ENCODE assay signal across 1 cellular context in the genomic region with DNA sequence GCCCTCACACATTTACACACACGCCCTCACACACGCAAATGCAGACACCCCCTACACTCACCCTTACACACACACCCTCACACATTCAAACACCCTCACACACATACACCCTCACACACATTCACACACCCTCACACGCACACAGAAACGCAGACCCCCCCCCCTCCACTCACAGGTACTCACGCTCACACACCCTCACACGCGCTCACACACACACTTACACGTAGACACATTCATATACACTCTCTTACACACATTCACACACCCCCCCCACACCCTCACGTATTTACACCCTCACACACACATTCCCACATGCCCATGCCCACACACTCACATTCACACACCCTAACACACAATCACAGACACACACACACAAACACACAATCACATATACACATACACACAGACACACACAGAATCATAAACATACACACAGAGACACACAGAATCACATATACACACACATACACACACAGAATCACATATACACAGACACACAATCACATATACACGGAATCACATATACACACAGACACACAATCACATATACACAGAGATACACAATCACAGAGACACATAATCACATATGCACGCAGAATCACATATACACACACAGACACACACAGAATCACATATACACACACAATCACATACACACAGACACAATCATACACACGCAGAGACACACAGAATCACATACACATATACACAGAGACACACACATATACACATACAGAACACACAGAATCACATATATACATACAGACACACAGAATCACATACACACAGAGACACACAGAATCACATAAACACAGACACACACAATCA.
TF ChIP-seq lines count a peak whose summit lies in the region.

No MANE protein-coding gene starts in this region.

TF ChIP-seq in GM12878, 131 proteins besides CTCF, POLR2A, EP300 and RAD21:
- TF ChIP-seq, protein P1, sequence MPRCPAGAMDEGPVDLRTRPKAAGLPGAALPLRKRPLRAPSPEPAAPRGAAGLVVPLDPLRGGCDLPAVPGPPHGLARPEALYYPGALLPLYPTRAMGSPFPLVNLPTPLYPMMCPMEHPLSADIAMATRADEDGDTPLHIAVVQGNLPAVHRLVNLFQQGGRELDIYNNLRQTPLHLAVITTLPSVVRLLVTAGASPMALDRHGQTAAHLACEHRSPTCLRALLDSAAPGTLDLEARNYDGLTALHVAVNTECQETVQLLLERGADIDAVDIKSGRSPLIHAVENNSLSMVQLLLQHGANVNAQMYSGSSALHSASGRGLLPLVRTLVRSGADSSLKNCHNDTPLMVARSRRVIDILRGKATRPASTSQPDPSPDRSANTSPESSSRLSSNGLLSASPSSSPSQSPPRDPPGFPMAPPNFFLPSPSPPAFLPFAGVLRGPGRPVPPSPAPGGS (IDR thresholded peaks at IDR 0.05; ENCODE audit: borderline replicate concordance, insufficient read depth, low read depth, low read length, poor library complexity, severe bottlenecking) = peak; percentile 87
- no peak for TF ChIP-seq SMARCA5 (IDR thresholded peaks at IDR 0.05)
- TF ChIP-seq, protein P2, sequence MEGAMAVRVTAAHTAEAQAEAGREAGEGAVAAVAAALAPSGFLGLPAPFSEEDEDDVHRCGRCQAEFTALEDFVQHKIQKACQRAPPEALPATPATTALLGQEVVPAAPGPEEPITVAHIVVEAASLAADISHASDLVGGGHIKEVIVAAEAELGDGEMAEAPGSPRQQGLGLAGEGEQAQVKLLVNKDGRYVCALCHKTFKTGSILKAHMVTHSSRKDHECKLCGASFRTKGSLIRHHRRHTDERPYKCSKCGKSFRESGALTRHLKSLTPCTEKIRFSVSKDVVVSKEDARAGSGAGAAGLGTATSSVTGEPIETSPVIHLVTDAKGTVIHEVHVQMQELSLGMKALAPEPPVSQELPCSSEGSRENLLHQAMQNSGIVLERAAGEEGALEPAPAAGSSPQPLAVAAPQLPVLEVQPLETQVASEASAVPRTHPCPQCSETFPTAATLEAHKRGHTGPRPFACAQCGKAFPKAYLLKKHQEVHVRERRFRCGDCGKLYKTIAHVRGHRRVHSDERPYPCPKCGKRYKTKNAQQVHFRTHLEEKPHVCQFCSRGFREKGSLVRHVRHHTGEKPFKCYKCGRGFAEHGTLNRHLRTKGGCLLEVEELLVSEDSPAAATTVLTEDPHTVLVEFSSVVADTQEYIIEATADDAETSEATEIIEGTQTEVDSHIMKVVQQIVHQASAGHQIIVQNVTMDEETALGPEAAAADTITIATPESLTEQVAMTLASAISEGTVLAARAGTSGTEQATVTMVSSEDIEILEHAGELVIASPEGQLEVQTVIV (IDR thresholded peaks at IDR 0.05; ENCODE audit: borderline replicate concordance, partially characterized antibody) = peak; percentile 10
